Comparison of ENCODE assay signal across 1 cellular context in the genomic region with DNA sequence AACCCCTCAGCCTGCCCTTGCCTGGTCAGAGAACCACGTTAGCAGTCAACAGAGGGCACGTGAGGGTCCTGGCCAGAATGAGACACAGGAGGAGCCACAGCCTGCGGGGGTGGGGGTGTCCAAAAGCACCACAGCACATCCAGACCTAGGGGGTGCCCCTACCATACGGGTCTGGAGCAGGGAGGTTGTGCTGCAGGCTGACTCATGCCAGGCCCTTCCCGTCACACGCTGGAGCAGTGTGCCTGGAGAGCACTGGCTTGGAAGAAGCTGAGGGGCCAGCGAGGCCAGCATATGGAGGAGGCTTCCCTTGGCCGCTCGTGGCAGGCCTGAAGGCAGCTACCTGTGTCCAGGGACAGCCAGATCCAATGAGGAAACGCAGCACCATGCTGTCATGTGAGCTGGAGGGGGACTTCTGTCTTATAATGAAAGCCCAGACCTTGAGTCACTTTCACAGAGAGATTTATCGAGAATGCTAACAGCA.
TF ChIP-seq lines count a peak whose summit lies in the region.

No MANE protein-coding gene starts in this region.

TF ChIP-seq in K562, 482 proteins besides CTCF, POLR2A, EP300 and RAD21:
- TF ChIP-seq, protein P1, sequence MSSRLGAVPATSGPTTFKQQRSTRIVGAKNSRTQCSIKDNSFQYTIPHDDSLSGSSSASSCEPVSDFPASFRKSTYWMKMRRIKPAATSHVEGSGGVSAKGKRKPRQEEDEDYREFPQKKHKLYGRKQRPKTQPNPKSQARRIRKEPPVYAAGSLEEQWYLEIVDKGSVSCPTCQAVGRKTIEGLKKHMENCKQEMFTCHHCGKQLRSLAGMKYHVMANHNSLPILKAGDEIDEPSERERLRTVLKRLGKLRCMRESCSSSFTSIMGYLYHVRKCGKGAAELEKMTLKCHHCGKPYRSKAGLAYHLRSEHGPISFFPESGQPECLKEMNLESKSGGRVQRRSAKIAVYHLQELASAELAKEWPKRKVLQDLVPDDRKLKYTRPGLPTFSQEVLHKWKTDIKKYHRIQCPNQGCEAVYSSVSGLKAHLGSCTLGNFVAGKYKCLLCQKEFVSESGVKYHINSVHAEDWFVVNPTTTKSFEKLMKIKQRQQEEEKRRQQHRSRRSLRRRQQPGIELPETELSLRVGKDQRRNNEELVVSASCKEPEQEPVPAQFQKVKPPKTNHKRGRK (tag; IDR thresholded peaks at IDR 0.05) = no peak
- TF ChIP-seq, protein P2, sequence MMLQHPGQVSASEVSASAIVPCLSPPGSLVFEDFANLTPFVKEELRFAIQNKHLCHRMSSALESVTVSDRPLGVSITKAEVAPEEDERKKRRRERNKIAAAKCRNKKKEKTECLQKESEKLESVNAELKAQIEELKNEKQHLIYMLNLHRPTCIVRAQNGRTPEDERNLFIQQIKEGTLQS (IDR thresholded peaks at IDR 0.05) = peak; percentile 19; the same call in 1 of the 2 replicates
- TF ChIP-seq, protein P2 (CRISPR knock-in tag; conservative IDR thresholded peaks at IDR 0.05) = no peak
- TF ChIP-seq, protein P3, sequence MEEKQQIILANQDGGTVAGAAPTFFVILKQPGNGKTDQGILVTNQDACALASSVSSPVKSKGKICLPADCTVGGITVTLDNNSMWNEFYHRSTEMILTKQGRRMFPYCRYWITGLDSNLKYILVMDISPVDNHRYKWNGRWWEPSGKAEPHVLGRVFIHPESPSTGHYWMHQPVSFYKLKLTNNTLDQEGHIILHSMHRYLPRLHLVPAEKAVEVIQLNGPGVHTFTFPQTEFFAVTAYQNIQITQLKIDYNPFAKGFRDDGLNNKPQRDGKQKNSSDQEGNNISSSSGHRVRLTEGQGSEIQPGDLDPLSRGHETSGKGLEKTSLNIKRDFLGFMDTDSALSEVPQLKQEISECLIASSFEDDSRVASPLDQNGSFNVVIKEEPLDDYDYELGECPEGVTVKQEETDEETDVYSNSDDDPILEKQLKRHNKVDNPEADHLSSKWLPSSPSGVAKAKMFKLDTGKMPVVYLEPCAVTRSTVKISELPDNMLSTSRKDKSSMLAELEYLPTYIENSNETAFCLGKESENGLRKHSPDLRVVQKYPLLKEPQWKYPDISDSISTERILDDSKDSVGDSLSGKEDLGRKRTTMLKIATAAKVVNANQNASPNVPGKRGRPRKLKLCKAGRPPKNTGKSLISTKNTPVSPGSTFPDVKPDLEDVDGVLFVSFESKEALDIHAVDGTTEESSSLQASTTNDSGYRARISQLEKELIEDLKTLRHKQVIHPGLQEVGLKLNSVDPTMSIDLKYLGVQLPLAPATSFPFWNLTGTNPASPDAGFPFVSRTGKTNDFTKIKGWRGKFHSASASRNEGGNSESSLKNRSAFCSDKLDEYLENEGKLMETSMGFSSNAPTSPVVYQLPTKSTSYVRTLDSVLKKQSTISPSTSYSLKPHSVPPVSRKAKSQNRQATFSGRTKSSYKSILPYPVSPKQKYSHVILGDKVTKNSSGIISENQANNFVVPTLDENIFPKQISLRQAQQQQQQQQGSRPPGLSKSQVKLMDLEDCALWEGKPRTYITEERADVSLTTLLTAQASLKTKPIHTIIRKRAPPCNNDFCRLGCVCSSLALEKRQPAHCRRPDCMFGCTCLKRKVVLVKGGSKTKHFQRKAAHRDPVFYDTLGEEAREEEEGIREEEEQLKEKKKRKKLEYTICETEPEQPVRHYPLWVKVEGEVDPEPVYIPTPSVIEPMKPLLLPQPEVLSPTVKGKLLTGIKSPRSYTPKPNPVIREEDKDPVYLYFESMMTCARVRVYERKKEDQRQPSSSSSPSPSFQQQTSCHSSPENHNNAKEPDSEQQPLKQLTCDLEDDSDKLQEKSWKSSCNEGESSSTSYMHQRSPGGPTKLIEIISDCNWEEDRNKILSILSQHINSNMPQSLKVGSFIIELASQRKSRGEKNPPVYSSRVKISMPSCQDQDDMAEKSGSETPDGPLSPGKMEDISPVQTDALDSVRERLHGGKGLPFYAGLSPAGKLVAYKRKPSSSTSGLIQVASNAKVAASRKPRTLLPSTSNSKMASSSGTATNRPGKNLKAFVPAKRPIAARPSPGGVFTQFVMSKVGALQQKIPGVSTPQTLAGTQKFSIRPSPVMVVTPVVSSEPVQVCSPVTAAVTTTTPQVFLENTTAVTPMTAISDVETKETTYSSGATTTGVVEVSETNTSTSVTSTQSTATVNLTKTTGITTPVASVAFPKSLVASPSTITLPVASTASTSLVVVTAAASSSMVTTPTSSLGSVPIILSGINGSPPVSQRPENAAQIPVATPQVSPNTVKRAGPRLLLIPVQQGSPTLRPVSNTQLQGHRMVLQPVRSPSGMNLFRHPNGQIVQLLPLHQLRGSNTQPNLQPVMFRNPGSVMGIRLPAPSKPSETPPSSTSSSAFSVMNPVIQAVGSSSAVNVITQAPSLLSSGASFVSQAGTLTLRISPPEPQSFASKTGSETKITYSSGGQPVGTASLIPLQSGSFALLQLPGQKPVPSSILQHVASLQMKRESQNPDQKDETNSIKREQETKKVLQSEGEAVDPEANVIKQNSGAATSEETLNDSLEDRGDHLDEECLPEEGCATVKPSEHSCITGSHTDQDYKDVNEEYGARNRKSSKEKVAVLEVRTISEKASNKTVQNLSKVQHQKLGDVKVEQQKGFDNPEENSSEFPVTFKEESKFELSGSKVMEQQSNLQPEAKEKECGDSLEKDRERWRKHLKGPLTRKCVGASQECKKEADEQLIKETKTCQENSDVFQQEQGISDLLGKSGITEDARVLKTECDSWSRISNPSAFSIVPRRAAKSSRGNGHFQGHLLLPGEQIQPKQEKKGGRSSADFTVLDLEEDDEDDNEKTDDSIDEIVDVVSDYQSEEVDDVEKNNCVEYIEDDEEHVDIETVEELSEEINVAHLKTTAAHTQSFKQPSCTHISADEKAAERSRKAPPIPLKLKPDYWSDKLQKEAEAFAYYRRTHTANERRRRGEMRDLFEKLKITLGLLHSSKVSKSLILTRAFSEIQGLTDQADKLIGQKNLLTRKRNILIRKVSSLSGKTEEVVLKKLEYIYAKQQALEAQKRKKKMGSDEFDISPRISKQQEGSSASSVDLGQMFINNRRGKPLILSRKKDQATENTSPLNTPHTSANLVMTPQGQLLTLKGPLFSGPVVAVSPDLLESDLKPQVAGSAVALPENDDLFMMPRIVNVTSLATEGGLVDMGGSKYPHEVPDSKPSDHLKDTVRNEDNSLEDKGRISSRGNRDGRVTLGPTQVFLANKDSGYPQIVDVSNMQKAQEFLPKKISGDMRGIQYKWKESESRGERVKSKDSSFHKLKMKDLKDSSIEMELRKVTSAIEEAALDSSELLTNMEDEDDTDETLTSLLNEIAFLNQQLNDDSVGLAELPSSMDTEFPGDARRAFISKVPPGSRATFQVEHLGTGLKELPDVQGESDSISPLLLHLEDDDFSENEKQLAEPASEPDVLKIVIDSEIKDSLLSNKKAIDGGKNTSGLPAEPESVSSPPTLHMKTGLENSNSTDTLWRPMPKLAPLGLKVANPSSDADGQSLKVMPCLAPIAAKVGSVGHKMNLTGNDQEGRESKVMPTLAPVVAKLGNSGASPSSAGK (IDR thresholded peaks at IDR 0.05) = peak; percentile 43; the same call in 1 of the 2 replicates
- TF ChIP-seq RBFOX2 (IDR thresholded peaks at IDR 0.05; ENCODE audit: low read depth, low read length) = 0 out of 2 replicates have a peak, but pooled peaks have one; percentile 16
- no peak for TF ChIP-seq ZNF165 (CRISPR knock-in tag; IDR thresholded peaks at IDR 0.05; ENCODE audit: borderline replicate concordance)
- no peak for TF ChIP-seq TCF7L2 (IDR thresholded peaks at IDR 0.05; ENCODE audit: low read depth, low read length)
- TF ChIP-seq ZNF197 (CRISPR knock-in tag; IDR thresholded peaks at IDR 0.05; ENCODE audit: low read depth) = no peak
- TF ChIP-seq, protein P4, sequence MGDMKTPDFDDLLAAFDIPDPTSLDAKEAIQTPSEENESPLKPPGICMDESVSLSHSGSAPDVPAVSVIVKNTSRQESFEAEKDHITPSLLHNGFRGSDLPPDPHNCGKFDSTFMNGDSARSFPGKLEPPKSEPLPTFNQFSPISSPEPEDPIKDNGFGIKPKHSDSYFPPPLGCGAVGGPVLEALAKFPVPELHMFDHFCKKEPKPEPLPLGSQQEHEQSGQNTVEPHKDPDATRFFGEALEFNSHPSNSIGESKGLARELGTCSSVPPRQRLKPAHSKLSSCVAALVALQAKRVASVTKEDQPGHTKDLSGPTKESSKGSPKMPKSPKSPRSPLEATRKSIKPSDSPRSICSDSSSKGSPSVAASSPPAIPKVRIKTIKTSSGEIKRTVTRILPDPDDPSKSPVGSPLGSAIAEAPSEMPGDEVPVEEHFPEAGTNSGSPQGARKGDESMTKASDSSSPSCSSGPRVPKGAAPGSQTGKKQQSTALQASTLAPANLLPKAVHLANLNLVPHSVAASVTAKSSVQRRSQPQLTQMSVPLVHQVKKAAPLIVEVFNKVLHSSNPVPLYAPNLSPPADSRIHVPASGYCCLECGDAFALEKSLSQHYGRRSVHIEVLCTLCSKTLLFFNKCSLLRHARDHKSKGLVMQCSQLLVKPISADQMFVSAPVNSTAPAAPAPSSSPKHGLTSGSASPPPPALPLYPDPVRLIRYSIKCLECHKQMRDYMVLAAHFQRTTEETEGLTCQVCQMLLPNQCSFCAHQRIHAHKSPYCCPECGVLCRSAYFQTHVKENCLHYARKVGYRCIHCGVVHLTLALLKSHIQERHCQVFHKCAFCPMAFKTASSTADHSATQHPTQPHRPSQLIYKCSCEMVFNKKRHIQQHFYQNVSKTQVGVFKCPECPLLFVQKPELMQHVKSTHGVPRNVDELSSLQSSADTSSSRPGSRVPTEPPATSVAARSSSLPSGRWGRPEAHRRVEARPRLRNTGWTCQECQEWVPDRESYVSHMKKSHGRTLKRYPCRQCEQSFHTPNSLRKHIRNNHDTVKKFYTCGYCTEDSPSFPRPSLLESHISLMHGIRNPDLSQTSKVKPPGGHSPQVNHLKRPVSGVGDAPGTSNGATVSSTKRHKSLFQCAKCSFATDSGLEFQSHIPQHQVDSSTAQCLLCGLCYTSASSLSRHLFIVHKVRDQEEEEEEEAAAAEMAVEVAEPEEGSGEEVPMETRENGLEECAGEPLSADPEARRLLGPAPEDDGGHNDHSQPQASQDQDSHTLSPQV (IDR thresholded peaks at IDR 0.05) = peak; percentile 72
- 0 out of 2 replicates have a peak, but pooled peaks have one; percentile 13 for TF ChIP-seq NFE2 (IDR thresholded peaks at IDR 0.05; ENCODE audit: low read depth)
- TF ChIP-seq POLR2G (IDR thresholded peaks at IDR 0.05; ENCODE audit: low read depth, low read length) = peak; percentile 58
- TF ChIP-seq, protein P5, sequence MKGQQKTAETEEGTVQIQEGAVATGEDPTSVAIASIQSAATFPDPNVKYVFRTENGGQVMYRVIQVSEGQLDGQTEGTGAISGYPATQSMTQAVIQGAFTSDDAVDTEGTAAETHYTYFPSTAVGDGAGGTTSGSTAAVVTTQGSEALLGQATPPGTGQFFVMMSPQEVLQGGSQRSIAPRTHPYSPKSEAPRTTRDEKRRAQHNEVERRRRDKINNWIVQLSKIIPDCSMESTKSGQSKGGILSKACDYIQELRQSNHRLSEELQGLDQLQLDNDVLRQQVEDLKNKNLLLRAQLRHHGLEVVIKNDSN (CRISPR knock-in tag; IDR thresholded peaks at IDR 0.05) = 0 out of 2 replicates have a peak, but pooled peaks have one; percentile 18
- TF ChIP-seq JUND (IDR thresholded peaks at IDR 0.05; ENCODE audit: borderline replicate concordance, low read depth, low read length) = 0 out of 2 replicates have a peak, but pooled peaks have one; percentile 3
- no peak for TF ChIP-seq JUND (tag; IDR thresholded peaks at IDR 0.05; ENCODE audit: borderline replicate concordance, low read depth, low read length)
- TF ChIP-seq, protein P6, sequence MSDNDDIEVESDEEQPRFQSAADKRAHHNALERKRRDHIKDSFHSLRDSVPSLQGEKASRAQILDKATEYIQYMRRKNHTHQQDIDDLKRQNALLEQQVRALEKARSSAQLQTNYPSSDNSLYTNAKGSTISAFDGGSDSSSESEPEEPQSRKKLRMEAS (CRISPR knock-in tag; IDR thresholded peaks at IDR 0.05) = 0 out of 2 replicates have a peak, but pooled peaks have one; percentile 22
- TF ChIP-seq NR2C1 (IDR thresholded peaks at IDR 0.05) = no peak
- TF ChIP-seq NR2C1 (tag; IDR thresholded peaks at IDR 0.05) = no peak
- TF ChIP-seq EGR1 (conservative IDR thresholded peaks at IDR 0.05) = peak; percentile 40; the same call in 1 of the 2 replicates
- TF ChIP-seq CHD1 (IDR thresholded peaks at IDR 0.05; ENCODE audit: low read length) = peak; percentile 38
